In the genomic region with DNA sequence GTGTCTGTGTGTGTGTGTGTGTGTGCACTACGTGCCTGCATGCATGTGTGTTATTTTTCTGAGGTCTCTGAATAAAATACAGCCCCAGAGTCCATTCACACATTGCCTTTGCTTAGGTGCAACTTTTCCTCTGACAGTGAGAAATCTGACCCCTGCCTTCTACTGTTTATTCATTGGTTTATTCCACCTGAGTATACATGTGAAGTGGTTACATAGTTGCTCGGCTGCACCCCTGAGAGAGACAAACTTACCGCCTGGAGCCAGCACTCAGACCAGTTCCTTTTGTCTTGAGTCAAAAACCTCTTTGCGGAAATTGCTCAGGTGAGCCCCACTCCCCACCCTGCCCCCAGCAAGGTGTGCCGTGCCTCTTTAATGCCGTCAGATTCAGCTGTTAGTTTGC, we compare ENCODE assay signal across 17 cellular contexts.
A peak's percentile ranks its signal among the peaks of the same experiment; 100 is the strongest.
DNase-seq lines count a peak whose midpoint lies in the region; ATAC-seq lines count a peak whose summit lies in the region.
"Had no signal": no experiment of that assay in that cellular context is flagged by ENCODE, and none has a peak within 500 bp of the region (broad histone marks: within the 10 kb centered on the region; RNA-seq: fewer than 3 reads in every experiment).

No MANE protein-coding gene starts in this region.

- no peak overlapping the region for H3K14ac ChIP-seq in neuronal stem cell (ENCODE audit: low read length)

- H3K27me3 Mint-ChIP-seq in activated T-cell treated with anti-CD3 and anti-CD28 coated beads, Interleukin-2, amount 50 U/mL, for 24 hours: no peaks in the 10 kb centered on the region
- H3K27me3 Mint-ChIP-seq: CD4-positive, alpha-beta T cell had no signal

- H4K8ac ChIP-seq in neuronal stem cell (ENCODE audit: low read depth, low read length): no peak overlapping the region

- H2BK5ac ChIP-seq in neuronal stem cell (ENCODE audit: low read length): no peak overlapping the region

- peaks cover 0 to 12% of the 10 kb centered on the region in 2 donors for H3K4me1 ChIP-seq in neuronal stem cell (ENCODE audit: control insufficient read depth in 2 of 2, insufficient read depth in 1 of 2, low read depth in 1 of 2, low read length in 2 of 2)

- H3K9me3 Mint-ChIP-seq in activated T-cell treated with anti-CD3 and anti-CD28 coated beads, Interleukin-2, amount 50 U/mL, for 24 hours: no peaks in the 10 kb centered on the region
- H3K9me3 Mint-ChIP-seq: CD4-positive, alpha-beta T cell had no signal

- H3K79me1 ChIP-seq in neuronal stem cell (ENCODE audit: low read depth, low read length): no peaks in the 10 kb centered on the region

- H3K23ac ChIP-seq in neuronal stem cell (ENCODE audit: low read depth, low read length, poor library complexity): no peak overlapping the region

- no peak overlapping the region for H2AK5ac ChIP-seq in neuronal stem cell (ENCODE audit: low read depth, low read length)

- H2BK120ac ChIP-seq in neuronal stem cell (ENCODE audit: low read depth, low read length): no peak overlapping the region

- H3K9me3 ChIP-seq in neuronal stem cell (replicated peaks in 1 of 2; ENCODE audit: control insufficient read depth in 2 of 2, insufficient read depth in 1 of 2, low read depth in 1 of 2, low read length in 2 of 2): no peaks in the 10 kb centered on the region

- no peaks in the 10 kb centered on the region for H3K4me1 Mint-ChIP-seq in activated T-cell treated with anti-CD3 and anti-CD28 coated beads, Interleukin-2, amount 50 U/mL, for 24 hours (ENCODE audit: low read depth)

- no peak overlapping the region for H3K4me3 Mint-ChIP-seq in activated T-cell treated with anti-CD3 and anti-CD28 coated beads, Interleukin-2, amount 50 U/mL, for 24 hours
- H3K4me3 Mint-ChIP-seq: CD4-positive, alpha-beta T cell had no signal

- no peak overlapping the region for H4K91ac ChIP-seq in neuronal stem cell (ENCODE audit: low read depth, low read length, poor library complexity)

- WGBS in neuronal stem cell (ENCODE audit: extremely low coverage in 2 of 2, insufficient read length in 2 of 2, insufficient replicate concordance in 1 of 2), 2 donors: no CpG with 5 or more reads among the region's 6 CpGs

- ATAC-seq in HG03139 (IDR thresholded peaks at IDR 0.05; ENCODE audit: unreplicated experiment): no peak
- ATAC-seq: PC-3 had no signal

- no peak overlapping the region for H2AFZ ChIP-seq in neuronal stem cell (ENCODE audit: low read length)

- H3K4ac ChIP-seq in neuronal stem cell (ENCODE audit: low read length): no peak overlapping the region

- no peak overlapping the region for H3K4me3 ChIP-seq in neuronal stem cell (ENCODE audit: low read length in 2 of 2)
- H3K4me3 ChIP-seq: SK-N-MC had no signal

- no peak overlapping the region for H3K27ac Mint-ChIP-seq in activated T-cell treated with anti-CD3 and anti-CD28 coated beads, Interleukin-2, amount 50 U/mL, for 24 hours
- H3K27ac Mint-ChIP-seq: CD4-positive, alpha-beta T cell had no signal

- no peak overlapping the region for H3K27ac ChIP-seq in neuronal stem cell (replicated peaks; ENCODE audit: low read length)
- H3K27ac ChIP-seq: SK-N-MC had no signal

- H3K36me3 ChIP-seq in neuronal stem cell (replicated peaks in 1 of 2; ENCODE audit: control insufficient read depth in 2 of 2, insufficient read depth in 2 of 2, low read length in 2 of 2): no peaks in the 10 kb centered on the region

- H3K36me3 Mint-ChIP-seq in activated T-cell treated with anti-CD3 and anti-CD28 coated beads, Interleukin-2, amount 50 U/mL, for 24 hours (ENCODE audit: low read depth): peaks cover 20% of the 10 kb centered on the region

- DNase-seq in DMS153 treated with DMSO at 0.1 percent for 48 hours (lab: John Stamatoyannopoulos, UW; ENCODE audit: unreplicated experiment) (peak; percentile 64), NCI-H128 (lab: John Stamatoyannopoulos, UW; ENCODE audit: unreplicated experiment) (peak; percentile 4), NCI-H69 (lab: John Stamatoyannopoulos, UW) (peak; percentile 39), left kidney (ENCODE audit: low read depth, low spot score) (peak; percentile 24), neuronal stem cell (ENCODE audit: low spot score) (no peak), OCI-M1 (lab: John Stamatoyannopoulos, UW) (no peak)
- DNase-seq in activated T-cell treated with anti-CD3 and anti-CD28 coated beads, Interleukin-2, amount 50 U/mL, for 24 hours: no peak
- DNase-seq: ACHN; CD4-positive, alpha-beta T cell; KG1; NCI-H1092 treated with DMSO at 0.1 percent for 48 hours; NCI-H1694 treated with DMSO at 0.1 percent for 48 hours; NCI-H446; PC-3; T-helper 1 cell had no signal

- no peak overlapping the region for H3K9ac ChIP-seq in neuronal stem cell (ENCODE audit: low read depth, low read length, poor library complexity)

- H2BK12ac ChIP-seq in neuronal stem cell (ENCODE audit: low read length): no peak overlapping the region

- peaks cover 0 to 6% (median 0%) of the 10 kb centered on the region in 3 experiments for H3K27me3 ChIP-seq in neuronal stem cell (ENCODE audit: control insufficient read depth in 3 of 3, insufficient read depth in 3 of 3, low read depth in 1 of 3, low read length in 3 of 3)

- no peak overlapping the region for H3K4me2 ChIP-seq in neuronal stem cell (ENCODE audit: insufficient read depth, low read length, poor library complexity, severe bottlenecking)

- no peak overlapping the region for H2BK15ac ChIP-seq in neuronal stem cell (ENCODE audit: low read length)

- H3K18ac ChIP-seq in neuronal stem cell (ENCODE audit: low read length): no peak overlapping the region

Comparison
In these comparisons a context has a peak if more than half of its experiments do, and no peak if none do; other contexts are left out.
1. DNase-seq: peak in DMS153 treated with DMSO at 0.1 percent for 48 hours (single experiment), NCI-H128 (single experiment), NCI-H69 (single experiment) and left kidney (single experiment); none in neuronal stem cell (single experiment), activated T-cell treated with anti-CD3 and anti-CD28 coated beads, Interleukin-2, amount 50 U/mL, for 24 hours (single experiment) and OCI-M1 (single experiment).